In genomic region chr2:195613922-195614321, GRCh38 we compare ENCODE assay signal across 9 cellular contexts. TPM values are rescaled to one million over a fixed set of nuclear protein-coding genes. Genes with fewer than 3 reads are reported as not detected.
DNase-seq lines count a peak whose midpoint lies in the region; ATAC-seq, FAIRE-seq and TF ChIP-seq lines count a peak whose summit lies in the region.
"Had no signal": no experiment of that assay in that cellular context is flagged by ENCODE, and none has a peak within 500 bp of the region (broad histone marks: within the 10 kb centered on the region; RNA-seq: fewer than 3 reads in every experiment).

No MANE protein-coding gene starts in this region.

- H3K36me3 ChIP-seq in HUES6 (ENCODE audit: control insufficient read depth, insufficient read depth, low read length) = no peaks in the 10 kb centered on the region

- ATAC-seq in HG03439 (IDR thresholded peaks at IDR 0.05; ENCODE audit: unreplicated experiment) (no peak), GM19395 (IDR thresholded peaks at IDR 0.05; ENCODE audit: unreplicated experiment) (no peak)

- H3K27me3 ChIP-seq in HUES6 (ENCODE audit: control insufficient read depth, insufficient read depth, low read length) = no peaks in the 10 kb centered on the region

- no peak for FAIRE-seq in GM12891 (lab: Jason Lieb, UNC)

- peak overlapping the region; percentile 91 for H3K27ac ChIP-seq in HUES6 (ENCODE audit: low read depth, low read length)

- H3K4me3 ChIP-seq in HUES6 (ENCODE audit: low read depth, low read length) = no peak overlapping the region
- no peak overlapping the region for H3K4me3 ChIP-seq in cardiac fibroblast (replicated peaks in 1 of 2; ENCODE audit: low read depth in 2 of 2, low read length in 2 of 2)

- TF ChIP-seq CTCF in cardiac fibroblast (IDR thresholded peaks at IDR 0.05; ENCODE audit: low read depth, low read length) = no peak

- no peaks in the 10 kb centered on the region for H3K9me3 ChIP-seq in HUES6 (ENCODE audit: control insufficient read depth, insufficient read depth, low read depth, low read length)

- TF ChIP-seq POLR2A in GM12891 (IDR thresholded peaks at IDR 0.05; ENCODE audit: low read depth, low read length) = no peak

- no peak overlapping the region for H3K9ac ChIP-seq in HUES6 (ENCODE audit: low read length)

- DNase-seq in COLO829 (ENCODE audit: low spot score) = peak; percentile 21
- DNase-seq in cardiac fibroblast (ENCODE audit: low read depth in 2 of 2) = peak; percentile 61 to 89
- peak; percentile 91 for DNase-seq in myocyte (ENCODE audit: low read depth)
- DNase-seq in GDM1 (lab: John Stamatoyannopoulos, UW) = no peak
- no peak for DNase-seq in GM12891 (ENCODE audit: insufficient read length, low spot score)
- DNase-seq: NCI-H1436 had no signal

- H3K4me1 ChIP-seq in HUES6 (ENCODE audit: control insufficient read depth, insufficient read depth, low read length) = peaks cover 41% of the 10 kb centered on the region

TF ChIP-seq in GM12891, 5 proteins besides CTCF, POLR2A, EP300 and RAD21:
- TF ChIP-seq POLR2AphosphoS5 (IDR thresholded peaks at IDR 0.05; ENCODE audit: low read depth, low read length) (no peak), TAF1 (IDR thresholded peaks at IDR 0.05; ENCODE audit: low read depth, low read length) (no peak), PAX5 (IDR thresholded peaks at IDR 0.05; ENCODE audit: insufficient read depth, low read length, severe bottlenecking) (no peak), POU2F2 (IDR thresholded peaks at IDR 0.05; ENCODE audit: low read depth, low read length) (no peak)
TF ChIP-seq in GM12891: peak in this region for 0.

RNA-seq across cellular contexts. Expression of gene SLC39A10, which starts 43.1 kb away (rescaled TPM):
- 28.9 and 37.2 TPM in 2 replicates for total RNA-seq in myocyte
- 13.1 TPM for polyA plus RNA-seq in myocyte (2012)
- polyA plus RNA-seq in GM12891 (2012; ENCODE audit: low read depth, missing spikeins) = 1.4 TPM

Comparison
In these comparisons a context has a peak if more than half of its experiments do, and no peak if none do; other contexts are left out.
1. DNase-seq: peak in COLO829 (single experiment), cardiac fibroblast (2 of 2) and myocyte (single experiment); none in GDM1 (single experiment) and GM12891 (single experiment).